ENCODE assay signal across 20 cellular contexts in genomic region chr6:55260181-55260580, GRCh38.
DNase-seq lines count a peak whose midpoint lies in the region; ATAC-seq, FAIRE-seq and TF ChIP-seq lines count a peak whose summit lies in the region.
"Had no signal": no experiment of that assay in that cellular context is flagged by ENCODE, and none has a peak within 500 bp of the region (broad histone marks: within the 10 kb centered on the region; RNA-seq: fewer than 3 reads in every experiment).

No MANE protein-coding gene starts in this region.

- H3K23me2 ChIP-seq in H1 (ENCODE audit: low read depth, low read length): no peaks in the 10 kb centered on the region

- H3K79me1 ChIP-seq in H1 (ENCODE audit: low read depth, low read length): no peaks in the 10 kb centered on the region

- H3K23ac ChIP-seq in H1 (ENCODE audit: insufficient read length): no peak overlapping the region

- no peaks in the 10 kb centered on the region for H3K36me3 ChIP-seq in HepG2 (replicated peaks in 1 of 2; ENCODE audit: control insufficient read depth in 1 of 2, insufficient read depth in 2 of 2, low read length in 2 of 2)
- H3K36me3 ChIP-seq in right lobe of liver: no peaks in the 10 kb centered on the region
- no peaks in the 10 kb centered on the region for H3K36me3 ChIP-seq in H1 (ENCODE audit: control insufficient read depth in 2 of 4, insufficient read depth in 4 of 4, low read length in 3 of 4)
- no peaks in the 10 kb centered on the region for H3K36me3 ChIP-seq in osteoblast (ENCODE audit: insufficient read depth, low read length)
- H3K36me3 ChIP-seq in adrenal gland (replicated peaks in 1 of 2): no peaks in the 10 kb centered on the region
- H3K36me3 ChIP-seq: BLaER1, HAP-1 had no signal

- H2BK120ac ChIP-seq in H1 (replicated peaks; ENCODE audit: low read depth, low read length): no peak overlapping the region

- POLR2A ChIA-PET in HepG2 (lab: Yijun Ruan, JAX): no interaction called here
- POLR2A ChIA-PET in H1 (lab: Charles Lee; ENCODE audit: partially characterized antibody): no interaction called here

- H3K9ac ChIP-seq in HepG2 (ENCODE audit: insufficient read depth, low read depth, low read length) (no peak overlapping the region), H1 (replicated peaks in 1 of 4; ENCODE audit: extremely low read depth in 1 of 4, low read depth in 3 of 4, low read length in 3 of 4) (no peak overlapping the region)
- H3K9ac ChIP-seq: BLaER1 had no signal

- TF ChIP-seq CTCF in HepG2 (CRISPR knock-in tag; IDR thresholded peaks at IDR 0.05) (no peak), right lobe of liver (IDR thresholded peaks at IDR 0.05) (no peak), H1 (IDR thresholded peaks at IDR 0.05; ENCODE audit: control extremely low read depth in 1 of 3, insufficient read depth in 1 of 3, low read depth in 1 of 3, low read length in 3 of 3) (no peak), osteoblast (IDR thresholded peaks at IDR 0.05; ENCODE audit: extremely low read depth, low read depth, low read length) (no peak), adrenal gland (IDR thresholded peaks at IDR 0.05) (no peak)

- H3K4me3 ChIP-seq in HepG2 (replicated peaks in 1 of 3; ENCODE audit: insufficient read depth in 1 of 3, low read depth in 2 of 3, low read length in 3 of 3) (no peak overlapping the region), right lobe of liver (no peak overlapping the region), H1 (ENCODE audit: extremely low read depth in 1 of 4, insufficient read depth in 2 of 4, low read depth in 3 of 4, low read length in 4 of 4) (no peak overlapping the region), osteoblast (ENCODE audit: insufficient read depth, low read length) (no peak overlapping the region), adrenal gland (no peak overlapping the region)
- H3K4me3 ChIP-seq: BLaER1, GM12878, HAP-1 had no signal

- no peak overlapping the region for H4K5ac ChIP-seq in H1 (ENCODE audit: insufficient read length, low read depth, low read length)

- H3K79me2 ChIP-seq in HepG2 (ENCODE audit: insufficient read depth, low read length) (no peaks in the 10 kb centered on the region), H1 (ENCODE audit: control insufficient read depth in 1 of 2, insufficient read depth in 2 of 2, low read length in 2 of 2) (no peaks in the 10 kb centered on the region), osteoblast (ENCODE audit: insufficient read depth, low read length) (no peaks in the 10 kb centered on the region)

- H3K14ac ChIP-seq in H1 (ENCODE audit: insufficient read length): no peak overlapping the region

- CTCF ChIA-PET in HepG2 (lab: Yijun Ruan, JAX; ENCODE audit: low intra/inter-chr PET ratio, low total read pairs): no interaction called here
- CTCF ChIA-PET in H1 (lab: Charles Lee; ENCODE audit: partially characterized antibody): interaction anchor here (1.3 kb wide), 1 partner anchor 33 kb away, joined by 5 read pairs; no protein-coding TSS in a partner anchor

- H3K27ac ChIP-seq in HepG2 (ENCODE audit: extremely low read length, insufficient read depth, low read length) (no peak overlapping the region), right lobe of liver (no peak overlapping the region), H1 (ENCODE audit: low read depth, low read length) (no peak overlapping the region), osteoblast (ENCODE audit: low read depth, low read length) (no peak overlapping the region), adrenal gland (no peak overlapping the region)
- H3K27ac ChIP-seq: BLaER1, HL-60 had no signal

- TF ChIP-seq POLR2A in HepG2 (IDR thresholded peaks at IDR 0.05; ENCODE audit: insufficient read depth in 1 of 2, low read depth in 2 of 2, low read length in 2 of 2): no peak
- no peak for TF ChIP-seq POLR2A in right lobe of liver (IDR thresholded peaks at IDR 0.05)
- TF ChIP-seq POLR2A in H1 (IDR thresholded peaks at IDR 0.05; ENCODE audit: control extremely low read depth in 1 of 2, low read depth in 2 of 2, low read length in 2 of 2): no peak
- TF ChIP-seq POLR2A in adrenal gland (IDR thresholded peaks at IDR 0.05): no peak

- TF ChIP-seq EP300 in HepG2 (IDR thresholded peaks at IDR 0.05; ENCODE audit: low read depth in 2 of 2, low read length in 2 of 2) (no peak), HepG2 (CRISPR knock-in tag; IDR thresholded peaks at IDR 0.05; ENCODE audit: borderline replicate concordance) (no peak), H1 (IDR thresholded peaks at IDR 0.05; ENCODE audit: borderline replicate concordance in 1 of 2, low read depth in 2 of 2, low read length in 2 of 2) (no peak)

- FAIRE-seq in HepG2 (lab: Jason Lieb, UNC) (no peak), H1 (lab: Jason Lieb, UNC) (no peak)
- FAIRE-seq: GM12878, GM19239 had no signal

- no peak overlapping the region for H3K56ac ChIP-seq in H1 (replicated peaks; ENCODE audit: insufficient read length, low read depth, low read length)

- H3K27me3 ChIP-seq in HepG2 (ENCODE audit: control insufficient read depth in 1 of 2, insufficient read depth in 2 of 2, low read length in 2 of 2): no peaks in the 10 kb centered on the region
- no peaks in the 10 kb centered on the region for H3K27me3 ChIP-seq in right lobe of liver
- no peaks in the 10 kb centered on the region for H3K27me3 ChIP-seq in H1 (replicated peaks in 1 of 4; ENCODE audit: control insufficient read depth in 3 of 4, extremely low read depth in 1 of 4, insufficient read depth in 3 of 4, low read length in 3 of 4)
- no peaks in the 10 kb centered on the region for H3K27me3 ChIP-seq in osteoblast (ENCODE audit: insufficient read depth, low read length)
- H3K27me3 ChIP-seq in adrenal gland: no peaks in the 10 kb centered on the region
- H3K27me3 ChIP-seq: BLaER1 had no signal

- H2BK12ac ChIP-seq in H1 (ENCODE audit: low read depth, low read length): no peak overlapping the region

- no peak overlapping the region for H2AFZ ChIP-seq in HepG2 (ENCODE audit: low read length)
- H2AFZ ChIP-seq in H1 (ENCODE audit: low read length): 0 out of 2 replicates have a peak overlapping the region, but pooled peaks have one; percentile 24
- H2AFZ ChIP-seq in osteoblast (ENCODE audit: low read length): no peak overlapping the region

- H4K20me1 ChIP-seq in HepG2 (ENCODE audit: insufficient read depth, low read length) (no peaks in the 10 kb centered on the region), H1 (replicated peaks in 1 of 2; ENCODE audit: control insufficient read depth in 1 of 2, insufficient read depth in 2 of 2, low read length in 2 of 2) (no peaks in the 10 kb centered on the region), osteoblast (ENCODE audit: insufficient read depth, low read length) (no peaks in the 10 kb centered on the region)
- H4K20me1 ChIP-seq: BLaER1 had no signal

- ATAC-seq in HepG2 (no peak), right lobe of liver (no peak)
- ATAC-seq: GM12878 had no signal

- H3K4me2 ChIP-seq in HepG2 (ENCODE audit: low read depth, low read length): no peak overlapping the region
- H3K4me2 ChIP-seq in H1 (ENCODE audit: insufficient read depth in 1 of 2, low read depth in 2 of 2, low read length in 2 of 2): no peak overlapping the region
- H3K4me2 ChIP-seq in osteoblast (ENCODE audit: insufficient read depth, low read length): no peak overlapping the region
- H3K4me2 ChIP-seq: BLaER1 had no signal

- no TSS peak for BruUV-seq in HepG2 (replicated peaks; lab: Mats Ljungman, UMichigan)

- intact Hi-C loops in HepG2 (cut with micrococcal nuclease; ENCODE audit: unreplicated experiment): no loop called here
- intact Hi-C loops in right lobe of liver (cut with DNase I): no loop called here
- intact Hi-C loops in adrenal gland (cut with DNase I): no loop called here

- TF ChIP-seq RAD21 in HepG2 (CRISPR knock-in tag; IDR thresholded peaks at IDR 0.05): no peak
- no peak for TF ChIP-seq RAD21 in H1 (IDR thresholded peaks at IDR 0.05 in 1 of 2, conservative IDR thresholded peaks at IDR 0.05 in 1 of 2; ENCODE audit: low read depth in 2 of 2, low read length in 2 of 2)

- no peak overlapping the region for H2BK20ac ChIP-seq in H1 (ENCODE audit: low read length)

- H2BK5ac ChIP-seq in H1 (ENCODE audit: low read depth, low read length): no peak overlapping the region

- H3K9me3 ChIP-seq in HepG2 (ENCODE audit: low read length) (no peaks in the 10 kb centered on the region), right lobe of liver (no peaks in the 10 kb centered on the region), H1 (ENCODE audit: insufficient read depth in 2 of 2, low read depth in 1 of 2, low read length in 1 of 2) (no peaks in the 10 kb centered on the region), osteoblast (ENCODE audit: low read depth, low read length) (no peaks in the 10 kb centered on the region), adrenal gland (replicated peaks in 1 of 3) (no peaks in the 10 kb centered on the region)
- H3K9me3 ChIP-seq: BLaER1, HAP-1 had no signal

- no peak overlapping the region for H4K8ac ChIP-seq in H1 (ENCODE audit: extremely low read depth, insufficient read depth, low read length)

- no peak overlapping the region for H3K18ac ChIP-seq in H1 (ENCODE audit: extremely low read depth, low read length)

- H3K4ac ChIP-seq in H1 (replicated peaks; ENCODE audit: insufficient read length, low read depth, low read length): no peak overlapping the region

- H2BK15ac ChIP-seq in H1 (ENCODE audit: low read length): no peak overlapping the region

- H4K91ac ChIP-seq in H1 (replicated peaks; ENCODE audit: insufficient read length, low read length): no peak overlapping the region

- DNase-seq in DMS53 (lab: John Stamatoyannopoulos, UW) (peak; percentile 12), DMS53 treated with DMSO at 0.1 percent for 48 hours (lab: John Stamatoyannopoulos, UW; ENCODE audit: unreplicated experiment) (no peak), HepG2 (ENCODE audit: low spot score) (peak; percentile 11), right lobe of liver (no peak), H1 (ENCODE audit: low read depth in 1 of 2, low spot score in 2 of 2) (no peak), osteoblast (ENCODE audit: insufficient read length, low spot score, missing footprints) (peak; percentile 9), inferior parietal cortex (ENCODE audit: extremely low spot score) (no peak), adrenal gland (no peak)
- DNase-seq: 8988T; CD4-positive, alpha-beta memory T cell; DMS153; DND-41; EL; IMR-90; KBM-7 had no signal

- in situ Hi-C loops in HepG2 (cut with HindIII; ENCODE audit: extremely low pct_ligation_motif_present, low pct_unique_long_range_greater_than_20kb): no loop called here

- WGBS in HepG2 (ENCODE audit: low lambda C conversion rate): 0% methylated on average over 2 of the region's 2 CpGs
- WGBS in right lobe of liver (ENCODE audit: insufficient coverage, low coverage, low lambda C conversion rate, missing lambda C conversion rate): 55% methylated on average over 2 of the region's 2 CpGs
- WGBS in H1 (ENCODE audit: extremely low coverage in 1 of 2, insufficient coverage in 1 of 2, insufficient read length in 1 of 2, insufficient replicate concordance in 2 of 2, low coverage in 1 of 2, low lambda C conversion rate in 2 of 2, missing lambda C conversion rate in 1 of 2), 2 experiments: 92% methylated on average over 2 of the region's 2 CpGs; no CpG with 5 or more reads in 1 of the 2 experiments
- 67 to 87% (median 82%) methylated on average over 2 of the region's 2 CpGs for WGBS in adrenal gland, 4 donors

- H2AK5ac ChIP-seq in H1 (ENCODE audit: low read depth, low read length): no peak overlapping the region

- H3K4me1 ChIP-seq in HepG2 (ENCODE audit: insufficient read depth, low read length) (no peaks in the 10 kb centered on the region), right lobe of liver (no peaks in the 10 kb centered on the region), H1 (replicated peaks in 1 of 4; ENCODE audit: control insufficient read depth in 3 of 4, insufficient read depth in 4 of 4, low read length in 3 of 4) (no peaks in the 10 kb centered on the region), osteoblast (ENCODE audit: insufficient read depth, low read length) (no peaks in the 10 kb centered on the region), adrenal gland (replicated peaks in 1 of 2) (no peaks in the 10 kb centered on the region)
- H3K4me1 ChIP-seq: BLaER1, HAP-1 had no signal

Comparison
In these comparisons a context has a peak if more than half of its experiments do, and no peak if none do; other contexts are left out.
1. DNase-seq: peak in DMS53 (single experiment), HepG2 (single experiment) and osteoblast (single experiment); none in DMS53 treated with DMSO at 0.1 percent for 48 hours (single experiment), right lobe of liver (0 of 3), H1 (0 of 2), inferior parietal cortex (single experiment) and adrenal gland (0 of 7).